14 cellular contexts compared by ENCODE assay signal in genomic region chr2:223026357-223027110, GRCh38. TPM values are rescaled to one million over a fixed set of nuclear protein-coding genes. Genes with fewer than 3 reads are reported as not detected.
DNase-seq lines count a peak whose midpoint lies in the region; FAIRE-seq and TF ChIP-seq lines count a peak whose summit lies in the region.
"Had no signal": no experiment of that assay in that cellular context is flagged by ENCODE, and none has a peak within 500 bp of the region (broad histone marks: within the 10 kb centered on the region; RNA-seq: fewer than 3 reads in every experiment).

No MANE protein-coding gene starts in this region.

- H3K23ac ChIP-seq in H1 (ENCODE audit: insufficient read length), result no peak overlapping the region

- POLR2A ChIA-PET in MCF 10A (lab: Yijun Ruan, JAX), result interaction anchor here (0.5 to 0.9 kb wide), 3 partner anchors 582 to 742 kb away, joined by 3 read pairs; no protein-coding TSS in a partner anchor
- POLR2A ChIA-PET in H1 (lab: Charles Lee; ENCODE audit: partially characterized antibody), result no interaction called here

- H2BK5ac ChIP-seq in H1 (ENCODE audit: low read depth, low read length), result no peak overlapping the region

- H3K27me3 ChIP-seq in mammary epithelial cell (ENCODE audit: insufficient read depth, low read length), result no peaks in the 10 kb centered on the region
- no peaks in the 10 kb centered on the region for H3K27me3 ChIP-seq in H1 (replicated peaks in 1 of 4; ENCODE audit: control insufficient read depth in 3 of 4, extremely low read depth in 1 of 4, insufficient read depth in 3 of 4, low read length in 3 of 4)
- H3K27me3 ChIP-seq in stomach, result no peaks in the 10 kb centered on the region
- H3K27me3 ChIP-seq: esophagus squamous epithelium had no signal

- no peak overlapping the region; the same call in 1 of the 2 replicates for H3K18ac ChIP-seq in H1 (ENCODE audit: extremely low read depth, low read length)

- H3K79me1 ChIP-seq in H1 (ENCODE audit: low read depth, low read length), result no peaks in the 10 kb centered on the region

- H3K36me3 Mint-ChIP-seq in MCF 10A (ENCODE audit: insufficient read depth, unreplicated experiment), result no peaks in the 10 kb centered on the region

- H3K36me3 ChIP-seq in mammary epithelial cell (ENCODE audit: insufficient read depth, low read length) (no peaks in the 10 kb centered on the region), H1 (ENCODE audit: control insufficient read depth in 2 of 4, insufficient read depth in 4 of 4, low read length in 3 of 4) (peaks cover 0 to under 1% (median 0%) of the 10 kb centered on the region in 4 experiments; a peak in 2 of 8 replicates), stomach (no peaks in the 10 kb centered on the region)
- H3K36me3 ChIP-seq: esophagus squamous epithelium had no signal

- no peak overlapping the region for H4K8ac ChIP-seq in H1 (ENCODE audit: extremely low read depth, insufficient read depth, low read length)

- H3K27me3 Mint-ChIP-seq in MCF 10A (ENCODE audit: insufficient read depth, unreplicated experiment), result no peaks in the 10 kb centered on the region

- H2BK120ac ChIP-seq in H1 (replicated peaks; ENCODE audit: low read depth, low read length), result no peak overlapping the region

- intact Hi-C loops in MCF 10A (cut with micrococcal nuclease), result no loop called here
- intact Hi-C loops in mammary epithelial cell (cut with micrococcal nuclease), result no loop called here
- intact Hi-C loops in stomach (cut with DNase I; ENCODE audit: low total_unique reads), result no loop called here

- no peak overlapping the region for H3K4ac ChIP-seq in H1 (replicated peaks; ENCODE audit: insufficient read length, low read depth, low read length)

- H3K27ac Mint-ChIP-seq in MCF 10A (ENCODE audit: low read depth, unreplicated experiment), result peak overlapping the region; percentile 62
- H3K27ac Mint-ChIP-seq: nephron had no signal

- TF ChIP-seq CTCF in MCF 10A (IDR thresholded peaks at IDR 0.05; ENCODE audit: unreplicated experiment) (no peak), mammary epithelial cell (conservative IDR thresholded peaks at IDR 0.05 in 1 of 2, IDR thresholded peaks at IDR 0.05 in 1 of 2; ENCODE audit: extremely low read depth in 1 of 2, insufficient read depth in 1 of 2, low read depth in 1 of 2, low read length in 2 of 2) (no peak), H1 (IDR thresholded peaks at IDR 0.05; ENCODE audit: control extremely low read depth in 1 of 3, insufficient read depth in 1 of 3, low read depth in 1 of 3, low read length in 3 of 3) (no peak), stomach (IDR thresholded peaks at IDR 0.05) (no peak)

- no peaks in the 10 kb centered on the region for H3K9me3 Mint-ChIP-seq in MCF 10A (ENCODE audit: unreplicated experiment)

- H2AFZ ChIP-seq in mammary epithelial cell (ENCODE audit: low read depth, low read length) (no peak overlapping the region), H1 (ENCODE audit: low read length) (no peak overlapping the region)

- H4K20me1 ChIP-seq in mammary epithelial cell (ENCODE audit: insufficient read depth, low read length) (no peaks in the 10 kb centered on the region), H1 (replicated peaks in 1 of 2; ENCODE audit: control insufficient read depth in 1 of 2, insufficient read depth in 2 of 2, low read length in 2 of 2) (no peaks in the 10 kb centered on the region)

- BruUV-seq in MCF 10A (replicated peaks; lab: Mats Ljungman, UMichigan) (no TSS peak), mammary epithelial cell (replicated peaks; lab: Mats Ljungman, UMichigan) (no TSS peak)

- no peak for TF ChIP-seq POLR2A in H1 (IDR thresholded peaks at IDR 0.05; ENCODE audit: control extremely low read depth in 1 of 2, low read depth in 2 of 2, low read length in 2 of 2)
- no peak for TF ChIP-seq POLR2A in stomach (IDR thresholded peaks at IDR 0.05)

- H3K4me3 Mint-ChIP-seq in MCF 10A (ENCODE audit: unreplicated experiment), result no peak overlapping the region
- H3K4me3 Mint-ChIP-seq: nephron had no signal

- H3K23me2 ChIP-seq in H1 (ENCODE audit: low read depth, low read length), result no peaks in the 10 kb centered on the region; the same call in 1 of the 2 replicates

- H2BK12ac ChIP-seq in H1 (ENCODE audit: low read depth, low read length), result no peak overlapping the region

- TF ChIP-seq RAD21 in H1 (IDR thresholded peaks at IDR 0.05 in 1 of 2, conservative IDR thresholded peaks at IDR 0.05 in 1 of 2; ENCODE audit: low read depth in 2 of 2, low read length in 2 of 2), result no peak

- H3K4me1 ChIP-seq in mammary epithelial cell (ENCODE audit: insufficient read depth, low read length) (peaks cover 5% of the 10 kb centered on the region), H1 (replicated peaks in 1 of 4; ENCODE audit: control insufficient read depth in 3 of 4, insufficient read depth in 4 of 4, low read length in 3 of 4) (peaks cover 0 to 3% (median 0%) of the 10 kb centered on the region in 4 experiments; a peak in 1 of 7 replicates), stomach (peaks cover 0 to 36% (median 13%) of the 10 kb centered on the region in 4 donors)
- H3K4me1 ChIP-seq: esophagus squamous epithelium had no signal

- TF ChIP-seq EP300 in H1 (IDR thresholded peaks at IDR 0.05; ENCODE audit: borderline replicate concordance in 1 of 2, low read depth in 2 of 2, low read length in 2 of 2) (no peak), stomach (IDR thresholded peaks at IDR 0.05) (no peak)

- H3K9me3 ChIP-seq in mammary epithelial cell (replicated peaks; ENCODE audit: insufficient read depth, low read length), result peaks cover under 1% of the 10 kb centered on the region
- H3K9me3 ChIP-seq in H1 (ENCODE audit: insufficient read depth in 2 of 2, low read depth in 1 of 2, low read length in 1 of 2), result peaks cover under 1 to 4% of the 10 kb centered on the region in 2 experiments; a peak in 2 of 4 replicates
- H3K9me3 ChIP-seq in stomach, result peaks cover 0 to under 1% (median 0%) of the 10 kb centered on the region in 4 donors
- H3K9me3 ChIP-seq: esophagus squamous epithelium had no signal

- H3K4me1 Mint-ChIP-seq in MCF 10A (ENCODE audit: insufficient read depth, unreplicated experiment), result peaks cover 13% of the 10 kb centered on the region
- H3K4me1 Mint-ChIP-seq: nephron had no signal

- no peak overlapping the region for H4K5ac ChIP-seq in H1 (ENCODE audit: insufficient read length, low read depth, low read length)

- no peak for FAIRE-seq in H1 (lab: Jason Lieb, UNC)

- CTCF ChIA-PET in MCF 10A (lab: Yijun Ruan, JAX) (interaction anchor here (0.6 kb wide), 1 partner anchor 34 kb away, joined by 4 read pairs; no protein-coding TSS in a partner anchor), mammary epithelial cell (lab: Charles Lee; ENCODE audit: low non-redundant PET) (no interaction called here), H1 (lab: Charles Lee; ENCODE audit: partially characterized antibody) (interaction anchor here (0.6 to 1.3 kb wide), 3 partner anchors 13 to 45 kb away, joined by 3 to 5 read pairs (median 3); no protein-coding TSS in a partner anchor)

- no peak overlapping the region for H4K91ac ChIP-seq in H1 (replicated peaks; ENCODE audit: insufficient read length, low read length)

- no peak overlapping the region for H2AK5ac ChIP-seq in H1 (ENCODE audit: low read depth, low read length)

- no peak overlapping the region for H3K56ac ChIP-seq in H1 (replicated peaks; ENCODE audit: insufficient read length, low read depth, low read length)

- H3K4me3 ChIP-seq in mammary epithelial cell (replicated peaks in 1 of 3; ENCODE audit: insufficient read depth in 1 of 3, low read depth in 2 of 3, low read length in 3 of 3) (no peak overlapping the region), H1 (ENCODE audit: extremely low read depth in 1 of 4, insufficient read depth in 2 of 4, low read depth in 3 of 4, low read length in 4 of 4) (no peak overlapping the region), stomach (no peak overlapping the region)
- H3K4me3 ChIP-seq: esophagus squamous epithelium had no signal

- dilution Hi-C loops in mammary epithelial cell (cut with HindIII; ENCODE audit: low sequenced_read_pairs), result no loop called here

- 92% methylated on average over 5 of the region's 5 CpGs for WGBS in mammary epithelial cell (ENCODE audit: low coverage, missing lambda C conversion rate)
- 78% methylated on average over 5 of the region's 5 CpGs; no CpG with 5 or more reads in 1 of the 2 experiments for WGBS in H1 (ENCODE audit: extremely low coverage in 1 of 2, insufficient coverage in 1 of 2, insufficient read length in 1 of 2, insufficient replicate concordance in 2 of 2, low coverage in 1 of 2, low lambda C conversion rate in 2 of 2, missing lambda C conversion rate in 1 of 2), 2 experiments
- WGBS in stomach, 5 donors, result 21 to 38% (median 30%) methylated on average over 5 of the region's 5 CpGs

- DNase-seq in MCF 10A (ENCODE audit: unreplicated experiment) (no peak), mammary epithelial cell (no peak), NCI-H69 (lab: John Stamatoyannopoulos, UW) (peak; percentile 89), H1 (ENCODE audit: low read depth in 1 of 2, low spot score in 2 of 2) (no peak), stomach (no peak), DMS114 treated with DMSO at 0.1 percent for 48 hours (lab: John Stamatoyannopoulos, UW; ENCODE audit: unreplicated experiment) (no peak), NCI-H2227 treated with DMSO at 0.1 percent for 48 hours (lab: John Stamatoyannopoulos, UW) (no peak)
- no peak for DNase-seq in stimulated activated CD8-positive, alpha-beta memory T cell treated with anti-CD3 and anti-CD28 coated beads, Interleukin-4, amount 100 ng/mL, for 48 hours
- DNase-seq: activated CD4-positive, alpha-beta T cell treated with anti-CD3 and anti-CD28 coated beads for 4 hours; central memory CD4-positive, alpha-beta T cell; DND-41; esophagus squamous epithelium; KG1 had no signal

- H3K27ac ChIP-seq in mammary epithelial cell (ENCODE audit: insufficient read depth, low read depth, low read length), result no peak overlapping the region
- no peak overlapping the region for H3K27ac ChIP-seq in H1 (ENCODE audit: low read depth, low read length)
- peak overlapping the region; percentile 55 to 76 (median 64) for H3K27ac ChIP-seq in stomach
- H3K27ac ChIP-seq: esophagus squamous epithelium had no signal

- in situ Hi-C loops in mammary epithelial cell (cut with MboI; ENCODE audit: low sequenced_read_pairs in 2 of 2), result no loop called here

- no peaks in the 10 kb centered on the region for H3K79me2 ChIP-seq in mammary epithelial cell (ENCODE audit: insufficient read depth, low read length)
- H3K79me2 ChIP-seq in H1 (ENCODE audit: control insufficient read depth in 1 of 2, insufficient read depth in 2 of 2, low read length in 2 of 2), result no peaks in the 10 kb centered on the region

- H2BK15ac ChIP-seq in H1 (ENCODE audit: low read length), result no peak overlapping the region

- H3K9ac ChIP-seq in mammary epithelial cell (ENCODE audit: insufficient read depth, low read length) (no peak overlapping the region), H1 (replicated peaks in 1 of 4; ENCODE audit: extremely low read depth in 1 of 4, low read depth in 3 of 4, low read length in 3 of 4) (no peak overlapping the region)

- H3K4me2 ChIP-seq in mammary epithelial cell (ENCODE audit: insufficient read depth, low read depth, low read length) (no peak overlapping the region), H1 (ENCODE audit: insufficient read depth in 1 of 2, low read depth in 2 of 2, low read length in 2 of 2) (no peak overlapping the region)

- 0 out of 2 replicates have a peak overlapping the region, but pooled peaks have one; percentile 9 for H2BK20ac ChIP-seq in H1 (ENCODE audit: low read length)

- no peak overlapping the region for H3K14ac ChIP-seq in H1 (ENCODE audit: insufficient read length)

RNA-seq across cellular contexts. Expression of gene KCNE4, which starts 25.5 kb away (rescaled TPM):
- total RNA-seq in MCF 10A (2022), result not detected in 2 replicates
- total RNA-seq in mammary epithelial cell, result under 1 TPM; 0.33 to 0.71 TPM
- 0.25 TPM for polyA plus RNA-seq in mammary epithelial cell
- not detected for polyA minus RNA-seq in mammary epithelial cell
- 0.09 TPM in 1 of 2 replicates, not detected in the other for total RNA-seq in H1 (2021; fragmentation: NEBNext Ultra II Directional; extraction: Animal tissue kit (Norgen Biotek cat#: 25700))
- 0.03 and 0.08 TPM in 2 replicates for polyA plus RNA-seq in H1 (2011; rRNA removed)
- 0.04 TPM for polyA plus RNA-seq in H1 (2011; cell fraction: cytosol; rRNA removed)
- 0.03 TPM for polyA plus RNA-seq in H1 (2011; cell fraction: nucleus; rRNA removed)
- 0.09 to 0.17 TPM (median 0.10 TPM) in 3 of 4 replicates, not detected in the other for polyA plus RNA-seq in H1 (2012, experiment 1 of 2)
- polyA plus RNA-seq in H1 (2012, experiment 2 of 2), result not detected
- not detected for polyA plus RNA-seq in H1 (2013, experiment 1 of 2)
- polyA plus RNA-seq in H1 (2013, experiment 2 of 2), result 0.06 TPM
- 0.05 TPM in 1 of 2 replicates, not detected in the other for polyA minus RNA-seq in H1 (2011; rRNA and poly(A)+ RNA removed)
- polyA minus RNA-seq in H1 (2011; cell fraction: cytosol; rRNA and poly(A)+ RNA removed), result not detected
- polyA minus RNA-seq in H1 (2011; cell fraction: nucleus; rRNA and poly(A)+ RNA removed), result not detected
- total RNA-seq in stomach, result 10 to 100 TPM in 1 of 5 donors, 1 to 10 TPM in 2, under 1 TPM in 1, not detected in 1; 0.58 to 16.3 (median 6.0) TPM
- polyA plus RNA-seq in stomach, result 1 to 10 TPM; 2.5 to 2.9 (median 2.7) TPM

Comparison
In these comparisons a context has a peak if more than half of its experiments do, and no peak if none do; other contexts are left out.
1. H3K27ac ChIP-seq: peak in stomach (5 of 5); none in mammary epithelial cell (single experiment) and H1 (single experiment).